In genomic region chr1:201155354-201155753, GRCh38 we compare ENCODE assay signal across 13 cellular contexts. TPM values are rescaled to one million over a fixed set of nuclear protein-coding genes. Genes with fewer than 3 reads are reported as not detected.
DNase-seq lines count a peak whose midpoint lies in the region; ATAC-seq and TF ChIP-seq lines count a peak whose summit lies in the region.
"Had no signal": no experiment of that assay in that cellular context is flagged by ENCODE, and none has a peak within 500 bp of the region (broad histone marks: within the 10 kb centered on the region; RNA-seq: fewer than 3 reads in every experiment).

No MANE protein-coding gene starts in this region.

- POLR2A ChIA-PET in CD4-positive, alpha-beta memory T cell (lab: Charles Lee; ENCODE audit: partially characterized antibody): no interaction called here

- no peak overlapping the region for H3K27ac ChIP-seq in left ventricle myocardium inferior (replicated peaks)
- H3K27ac ChIP-seq in CD4-positive, alpha-beta memory T cell (ENCODE audit: low read depth, low read length): no peak overlapping the region
- H3K27ac ChIP-seq in coronary artery: no peak overlapping the region

- H3K4me3 ChIP-seq in left ventricle myocardium inferior: no peak overlapping the region
- H3K4me3 ChIP-seq in CD4-positive, alpha-beta memory T cell (ENCODE audit: low read length in 2 of 2): no peak overlapping the region
- no peak overlapping the region for H3K4me3 ChIP-seq in coronary artery

- H3K9me3 Mint-ChIP-seq in CD4-positive, alpha-beta memory T cell: no peaks in the 10 kb centered on the region

- H3K4me1 Mint-ChIP-seq in CD4-positive, alpha-beta memory T cell: peaks cover 18 to 33% (median 22%) of the 10 kb centered on the region in 4 donors

- peaks cover 15% of the 10 kb centered on the region for H3K36me3 ChIP-seq in left ventricle myocardium inferior
- no peaks in the 10 kb centered on the region for H3K36me3 ChIP-seq in CD4-positive, alpha-beta memory T cell (ENCODE audit: insufficient read depth, low read length)

- peaks cover 6 to 19% of the 10 kb centered on the region in 2 donors for H3K27me3 Mint-ChIP-seq in CD4-positive, alpha-beta memory T cell

- TF ChIP-seq CTCF in left ventricle myocardium inferior (IDR thresholded peaks at IDR 0.05; ENCODE audit: borderline replicate concordance) (no peak), coronary artery (IDR thresholded peaks at IDR 0.05) (no peak), GM10266 (IDR thresholded peaks at IDR 0.05; ENCODE audit: control insufficient read depth, insufficient read depth, low read depth, missing control alignments) (no peak)

- H3K9me3 ChIP-seq in left ventricle myocardium inferior (replicated peaks): no peaks in the 10 kb centered on the region
- no peaks in the 10 kb centered on the region for H3K9me3 ChIP-seq in CD4-positive, alpha-beta memory T cell (ENCODE audit: control insufficient read depth in 1 of 2, low read length in 2 of 2)
- H3K9me3 ChIP-seq: BE2C had no signal

- DNase-seq in cardiac septum (ENCODE audit: low spot score) (peak; percentile 5), left ventricle myocardium inferior (no peak), coronary artery (ENCODE audit: low spot score) (peak; percentile 54), sciatic nerve (ENCODE audit: low spot score) (peak; percentile 13), NCI-H1105 treated with DMSO at 0.1 percent for 48 hours (lab: John Stamatoyannopoulos, UW) (no peak), midbrain (lab: John Stamatoyannopoulos, UW) (no peak), GM10266 (ENCODE audit: extremely low spot score) (no peak)
- DNase-seq in CD4-positive, alpha-beta memory T cell: no peak
- DNase-seq: BE2C, DMS79, GOT3 had no signal

- intact Hi-C loops in cardiac septum (cut with DNase I) (no loop called here), left ventricle myocardium inferior (cut with micrococcal nuclease) (no loop called here), sciatic nerve (cut with DNase I) (no loop called here)
- intact Hi-C loops in CD4-positive, alpha-beta memory T cell (cut with micrococcal nuclease): no loop called here

- H3K27ac Mint-ChIP-seq in CD4-positive, alpha-beta memory T cell: peak overlapping the region in 1 of 7 donors; percentile 9

- ATAC-seq in sciatic nerve: no peak

- H3K27me3 ChIP-seq in left ventricle myocardium inferior (ENCODE audit: low read depth): no peaks in the 10 kb centered on the region
- H3K27me3 ChIP-seq in CD4-positive, alpha-beta memory T cell (ENCODE audit: insufficient read depth, low read length): no peaks in the 10 kb centered on the region
- H3K27me3 ChIP-seq: BE2C had no signal

- peak overlapping the region in 5 of 8 donors; percentile 8 to 93 (median 24) for H3K4me3 Mint-ChIP-seq in CD4-positive, alpha-beta memory T cell

- H3K4me1 ChIP-seq in left ventricle myocardium inferior: peaks cover 26% of the 10 kb centered on the region
- peaks cover 21% of the 10 kb centered on the region for H3K4me1 ChIP-seq in CD4-positive, alpha-beta memory T cell (ENCODE audit: insufficient read depth, low read length)

- CTCF ChIA-PET in CD4-positive, alpha-beta memory T cell (lab: Charles Lee; ENCODE audit: partially characterized antibody): interaction anchor here (1.2 to 2.6 kb wide), 2 partner anchors 37 to 41 kb away, joined by 4 to 11 read pairs; no protein-coding TSS in a partner anchor

- H3K36me3 Mint-ChIP-seq in CD4-positive, alpha-beta memory T cell: peaks cover 9 to 14% of the 10 kb centered on the region in 2 donors

RNA-seq across cellular contexts. Expression of gene TMEM9, which starts 1.1 kb away (rescaled TPM):
- total RNA-seq in cardiac septum: 25.0 TPM
- total RNA-seq in left ventricle myocardium inferior: 25.3 TPM
- total RNA-seq in CD4-positive, alpha-beta memory T cell: 10 to 100 TPM; 20.6 to 21.1 TPM
- 10 to 100 TPM; 25.4 to 64.3 TPM for polyA plus RNA-seq in CD4-positive, alpha-beta memory T cell
- 42.9 TPM for total RNA-seq in sciatic nerve

RNA-seq across cellular contexts. Expression of gene ASCL5, which starts 28.4 kb away (rescaled TPM):
- total RNA-seq in cardiac septum (not detected), left ventricle myocardium inferior (not detected), sciatic nerve (not detected)
- under 1 TPM in 1 of 2 experiments, not detected in 1; 0.30 TPM for total RNA-seq in CD4-positive, alpha-beta memory T cell
- polyA plus RNA-seq in CD4-positive, alpha-beta memory T cell: not detected
- total RNA-seq: HepG2 had no signal
- polyA plus RNA-seq: HepG2 had no signal

RNA-seq across cellular contexts. Expression of gene IGFN1, which starts 35.3 kb away (rescaled TPM):
- total RNA-seq in cardiac septum (0.05 TPM), left ventricle myocardium inferior (not detected), sciatic nerve (1.7 TPM)
- total RNA-seq in CD4-positive, alpha-beta memory T cell: not detected
- not detected for polyA plus RNA-seq in CD4-positive, alpha-beta memory T cell

RNA-seq across cellular contexts. Expression of gene CACNA1S, which starts 43.1 kb away (rescaled TPM):
- total RNA-seq in cardiac septum: 0.19 TPM
- total RNA-seq in left ventricle myocardium inferior: not detected
- not detected for total RNA-seq in CD4-positive, alpha-beta memory T cell
- not detected for polyA plus RNA-seq in CD4-positive, alpha-beta memory T cell
- not detected for total RNA-seq in sciatic nerve
- total RNA-seq: G401, HepG2 had no signal
- polyA plus RNA-seq: HepG2 had no signal

Comparison
In these comparisons a context has a peak if more than half of its experiments do, and no peak if none do; other contexts are left out.
1. DNase-seq: peak in cardiac septum (single experiment), coronary artery (single experiment) and sciatic nerve (single experiment); none in left ventricle myocardium inferior (single experiment), CD4-positive, alpha-beta memory T cell (0 of 5), NCI-H1105 treated with DMSO at 0.1 percent for 48 hours (single experiment), midbrain (single experiment) and GM10266 (single experiment).